1 cellular context compared by ENCODE assay signal in genomic region chr5:173671121-173671949, GRCh38.
TF ChIP-seq lines count a peak whose summit lies in the region.

No MANE protein-coding gene starts in this region.

TF ChIP-seq in K562, 482 proteins besides CTCF, POLR2A, EP300 and RAD21 (continued from another document and continues in another):
- TF ChIP-seq, protein P1, sequence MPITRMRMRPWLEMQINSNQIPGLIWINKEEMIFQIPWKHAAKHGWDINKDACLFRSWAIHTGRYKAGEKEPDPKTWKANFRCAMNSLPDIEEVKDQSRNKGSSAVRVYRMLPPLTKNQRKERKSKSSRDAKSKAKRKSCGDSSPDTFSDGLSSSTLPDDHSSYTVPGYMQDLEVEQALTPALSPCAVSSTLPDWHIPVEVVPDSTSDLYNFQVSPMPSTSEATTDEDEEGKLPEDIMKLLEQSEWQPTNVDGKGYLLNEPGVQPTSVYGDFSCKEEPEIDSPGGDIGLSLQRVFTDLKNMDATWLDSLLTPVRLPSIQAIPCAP (CRISPR knock-in tag; IDR thresholded peaks at IDR 0.05; ENCODE audit: borderline replicate concordance), result no peak
- TF ChIP-seq FIP1L1 (IDR thresholded peaks at IDR 0.05; ENCODE audit: low read depth, low read length, poor library complexity, severe bottlenecking) (no peak), E2F8 (IDR thresholded peaks at IDR 0.05; ENCODE audit: low read depth, partially characterized antibody) (no peak), IFI16 (CRISPR knock-in tag; IDR thresholded peaks at IDR 0.05) (no peak), RBFOX2 (IDR thresholded peaks at IDR 0.05; ENCODE audit: low read depth, low read length) (peak; percentile 60; the same call in 1 of the 2 replicates), PTBP1 (IDR thresholded peaks at IDR 0.05; ENCODE audit: low read depth, low read length) (no peak), POLR2G (IDR thresholded peaks at IDR 0.05; ENCODE audit: low read depth, low read length) (no peak), ESRRA (IDR thresholded peaks at IDR 0.05; ENCODE audit: borderline replicate concordance, low read depth) (peak; percentile 46; the same call in 1 of the 2 replicates), CSDE1 (IDR thresholded peaks at IDR 0.05) (no peak), FOXP1 (CRISPR knock-in tag; IDR thresholded peaks at IDR 0.05) (no peak), CTBP1 (IDR thresholded peaks at IDR 0.05; ENCODE audit: borderline replicate concordance) (peak; percentile 76), ZBTB40 (IDR thresholded peaks at IDR 0.05) (no peak), ZBTB40 (CRISPR knock-in tag; IDR thresholded peaks at IDR 0.05) (no peak), ZNF12 (CRISPR knock-in tag; IDR thresholded peaks at IDR 0.05) (no peak), RERE (CRISPR knock-in tag; IDR thresholded peaks at IDR 0.05; ENCODE audit: borderline replicate concordance) (no peak), POLR3A (IDR thresholded peaks at IDR 0.05; ENCODE audit: borderline replicate concordance, extremely low read depth, insufficient read depth, insufficient read length) (no peak), PBX2 (CRISPR knock-in tag; IDR thresholded peaks at IDR 0.05; ENCODE audit: low read depth) (no peak), PBX2 (tag; conservative IDR thresholded peaks at IDR 0.05; ENCODE audit: low read depth) (peak; percentile 44), SMARCA4 (IDR thresholded peaks at IDR 0.05) (peak; percentile 65; the same call in 1 of the 2 replicates), NFIX (CRISPR knock-in tag; IDR thresholded peaks at IDR 0.05; ENCODE audit: low read depth) (no peak), FOXM1 (IDR thresholded peaks at IDR 0.05; ENCODE audit: low read depth) (peak; percentile 32; the same call in 1 of the 2 replicates), FOXM1 (CRISPR knock-in tag; IDR thresholded peaks at IDR 0.05; ENCODE audit: low read depth) (no peak)
- TF ChIP-seq, protein P2, sequence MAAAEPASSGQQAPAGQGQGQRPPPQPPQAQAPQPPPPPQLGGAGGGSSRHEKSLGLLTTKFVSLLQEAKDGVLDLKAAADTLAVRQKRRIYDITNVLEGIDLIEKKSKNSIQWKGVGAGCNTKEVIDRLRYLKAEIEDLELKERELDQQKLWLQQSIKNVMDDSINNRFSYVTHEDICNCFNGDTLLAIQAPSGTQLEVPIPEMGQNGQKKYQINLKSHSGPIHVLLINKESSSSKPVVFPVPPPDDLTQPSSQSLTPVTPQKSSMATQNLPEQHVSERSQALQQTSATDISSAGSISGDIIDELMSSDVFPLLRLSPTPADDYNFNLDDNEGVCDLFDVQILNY (CRISPR knock-in tag; IDR thresholded peaks at IDR 0.05), result no peak
- TF ChIP-seq, protein P3, sequence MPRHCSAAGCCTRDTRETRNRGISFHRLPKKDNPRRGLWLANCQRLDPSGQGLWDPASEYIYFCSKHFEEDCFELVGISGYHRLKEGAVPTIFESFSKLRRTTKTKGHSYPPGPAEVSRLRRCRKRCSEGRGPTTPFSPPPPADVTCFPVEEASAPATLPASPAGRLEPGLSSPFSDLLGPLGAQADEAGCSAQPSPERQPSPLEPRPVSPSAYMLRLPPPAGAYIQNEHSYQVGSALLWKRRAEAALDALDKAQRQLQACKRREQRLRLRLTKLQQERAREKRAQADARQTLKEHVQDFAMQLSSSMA (CRISPR knock-in tag; IDR thresholded peaks at IDR 0.05), result no peak
- TF ChIP-seq, protein P4, sequence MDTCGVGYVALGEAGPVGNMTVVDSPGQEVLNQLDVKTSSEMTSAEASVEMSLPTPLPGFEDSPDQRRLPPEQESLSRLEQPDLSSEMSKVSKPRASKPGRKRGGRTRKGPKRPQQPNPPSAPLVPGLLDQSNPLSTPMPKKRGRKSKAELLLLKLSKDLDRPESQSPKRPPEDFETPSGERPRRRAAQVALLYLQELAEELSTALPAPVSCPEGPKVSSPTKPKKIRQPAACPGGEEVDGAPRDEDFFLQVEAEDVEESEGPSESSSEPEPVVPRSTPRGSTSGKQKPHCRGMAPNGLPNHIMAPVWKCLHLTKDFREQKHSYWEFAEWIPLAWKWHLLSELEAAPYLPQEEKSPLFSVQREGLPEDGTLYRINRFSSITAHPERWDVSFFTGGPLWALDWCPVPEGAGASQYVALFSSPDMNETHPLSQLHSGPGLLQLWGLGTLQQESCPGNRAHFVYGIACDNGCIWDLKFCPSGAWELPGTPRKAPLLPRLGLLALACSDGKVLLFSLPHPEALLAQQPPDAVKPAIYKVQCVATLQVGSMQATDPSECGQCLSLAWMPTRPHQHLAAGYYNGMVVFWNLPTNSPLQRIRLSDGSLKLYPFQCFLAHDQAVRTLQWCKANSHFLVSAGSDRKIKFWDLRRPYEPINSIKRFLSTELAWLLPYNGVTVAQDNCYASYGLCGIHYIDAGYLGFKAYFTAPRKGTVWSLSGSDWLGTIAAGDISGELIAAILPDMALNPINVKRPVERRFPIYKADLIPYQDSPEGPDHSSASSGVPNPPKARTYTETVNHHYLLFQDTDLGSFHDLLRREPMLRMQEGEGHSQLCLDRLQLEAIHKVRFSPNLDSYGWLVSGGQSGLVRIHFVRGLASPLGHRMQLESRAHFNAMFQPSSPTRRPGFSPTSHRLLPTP (IDR thresholded peaks at IDR 0.05; ENCODE audit: borderline replicate concordance, extremely low read depth, insufficient read length), result no peak
- TF ChIP-seq, protein P5, sequence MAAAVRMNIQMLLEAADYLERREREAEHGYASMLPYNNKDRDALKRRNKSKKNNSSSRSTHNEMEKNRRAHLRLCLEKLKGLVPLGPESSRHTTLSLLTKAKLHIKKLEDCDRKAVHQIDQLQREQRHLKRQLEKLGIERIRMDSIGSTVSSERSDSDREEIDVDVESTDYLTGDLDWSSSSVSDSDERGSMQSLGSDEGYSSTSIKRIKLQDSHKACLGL (CRISPR knock-in tag; IDR thresholded peaks at IDR 0.05; ENCODE audit: borderline replicate concordance, poor library complexity, severe bottlenecking), result no peak
